In the genomic region with DNA sequence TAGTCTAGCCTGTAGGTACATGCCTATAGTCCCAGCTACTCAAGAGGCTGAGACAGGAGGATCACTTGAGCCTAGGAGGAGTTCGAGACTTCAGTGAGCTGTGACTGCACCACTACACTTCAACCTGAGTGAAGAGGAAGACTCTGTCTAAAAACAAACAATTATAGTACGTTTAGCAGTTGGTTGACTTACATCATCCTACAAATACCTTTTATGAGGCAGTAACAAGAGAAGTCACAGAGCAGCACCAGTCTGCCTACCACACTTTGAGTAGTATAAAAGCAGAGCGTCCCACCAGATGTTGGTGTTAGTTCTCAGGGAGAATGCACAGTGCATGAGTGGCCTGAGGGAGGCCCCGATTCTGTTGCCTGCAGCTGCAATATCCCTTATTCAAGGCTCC, we compare ENCODE assay signal across 30 cellular contexts. TPM values are rescaled to one million over a fixed set of nuclear protein-coding genes. Genes with fewer than 3 reads are reported as not detected.
DNase-seq lines count a peak whose midpoint lies in the region; ATAC-seq and TF ChIP-seq lines count a peak whose summit lies in the region.
"Had no signal": no experiment of that assay in that cellular context is flagged by ENCODE, and none has a peak within 500 bp of the region (broad histone marks: within the 10 kb centered on the region; RNA-seq: fewer than 3 reads in every experiment).

No MANE protein-coding gene starts in this region.

- no peaks in the 10 kb centered on the region for H3K27me3 Mint-ChIP-seq in CD4-positive, alpha-beta T cell
- no peaks in the 10 kb centered on the region for H3K27me3 Mint-ChIP-seq in GM23338 (ENCODE audit: insufficient read depth, low read depth, poor library complexity)
- H3K27me3 Mint-ChIP-seq: activated CD4-positive, alpha-beta memory T cell treated with anti-CD3 and anti-CD28 coated beads for 36 hours; activated naive CD4-positive, alpha-beta T cell treated with anti-CD3 and anti-CD28 coated beads, Interleukin-2, amount 50 U/mL, for 24 hours; effector memory CD8-positive, alpha-beta T cell had no signal

- peaks cover 10% of the 10 kb centered on the region for H3K36me3 ChIP-seq in GM23338 (ENCODE audit: insufficient read depth)
- H3K36me3 ChIP-seq: ovary had no signal

- no peak overlapping the region for H3K27ac ChIP-seq in CD4-positive, alpha-beta T cell (ENCODE audit: low read depth, low read length)
- 0 out of 2 replicates have a peak overlapping the region, but pooled peaks have one; percentile 64 for H3K27ac ChIP-seq in GM23338 (ENCODE audit: low read depth)
- H3K27ac ChIP-seq: coronary artery, heart left ventricle, ovary, SJSA1, transverse colon had no signal

- no peak overlapping the region for H3K4me2 ChIP-seq in GM23338
- H3K4me2 ChIP-seq: smooth muscle cell had no signal

- no peaks in the 10 kb centered on the region for H3F3A ChIP-seq in GM23338 (replicated peaks; ENCODE audit: low read depth)

- no peaks in the 10 kb centered on the region for H3K27me3 ChIP-seq in CD4-positive, alpha-beta T cell (ENCODE audit: control insufficient read depth, insufficient read depth, low read length)
- H3K27me3 ChIP-seq in GM23338 (ENCODE audit: insufficient read depth), result no peaks in the 10 kb centered on the region
- H3K27me3 ChIP-seq: heart left ventricle, ovary, SJSA1, transverse colon had no signal

- H3K4me3 ChIP-seq in GM23338 (no peak overlapping the region), fibroblast of villous mesenchyme (ENCODE audit: low read depth, low read length) (no peak overlapping the region)
- H3K4me3 ChIP-seq: coronary artery, heart left ventricle, ovary, SJSA1, smooth muscle cell, transverse colon had no signal

- H4K20me1 ChIP-seq in GM23338 (replicated peaks; ENCODE audit: insufficient read depth), result peaks cover 40% of the 10 kb centered on the region

- peak overlapping the region; percentile 17 for H3K27ac Mint-ChIP-seq in CD4-positive, alpha-beta T cell
- H3K27ac Mint-ChIP-seq in GM23338, result no peak overlapping the region
- H3K27ac Mint-ChIP-seq: activated CD4-positive, alpha-beta memory T cell treated with anti-CD3 and anti-CD28 coated beads for 36 hours; activated naive CD4-positive, alpha-beta T cell treated with anti-CD3 and anti-CD28 coated beads, Interleukin-2, amount 50 U/mL, for 24 hours; activated T-helper 2 cell treated with anti-CD3 and anti-CD28 coated beads, Interferon-gamma antibody, Interleukin-2, Interleukin-4, amounts not matched to agents 10 μg/mL and 5 μg/mL and 100 μg/mL, durations not matched to agents 14 hours and 24 hours and 36 hours had no signal

- intact Hi-C loops in CD4-positive, alpha-beta T cell (cut with DNase I, micrococcal nuclease), result no loop called here

- peaks cover 65% of the 10 kb centered on the region for H3K36me3 Mint-ChIP-seq in CD4-positive, alpha-beta T cell (ENCODE audit: low read depth)
- H3K36me3 Mint-ChIP-seq in GM23338 (ENCODE audit: low read depth), result peaks cover 40% of the 10 kb centered on the region

- no peak for ATAC-seq in CD4-positive, alpha-beta T cell (ENCODE audit: poor library complexity)
- ATAC-seq in GM23338 (no peak), GM21367 (IDR thresholded peaks at IDR 0.05; ENCODE audit: unreplicated experiment) (no peak), GM21515 (IDR thresholded peaks at IDR 0.05; ENCODE audit: unreplicated experiment) (no peak)
- ATAC-seq: effector memory CD8-positive, alpha-beta T cell; HCT116 had no signal

- TF ChIP-seq CTCF in CD4-positive, alpha-beta T cell (IDR thresholded peaks at IDR 0.05), result no peak
- no peak for TF ChIP-seq CTCF in GM23338 (conservative IDR thresholded peaks at IDR 0.05; ENCODE audit: low read depth in 2 of 2)
- TF ChIP-seq CTCF in fibroblast of villous mesenchyme (IDR thresholded peaks at IDR 0.05; ENCODE audit: insufficient read depth, low read depth, low read length), result no peak

- POLR2A ChIA-PET in CD4-positive, alpha-beta T cell (lab: Charles Lee), result interaction anchor here (1.4 kb wide), 1 partner anchor 17 kb away, joined by 3 read pairs; the partner anchor contains the start of gene ZFR

- H3K79me2 ChIP-seq in GM23338 (replicated peaks; ENCODE audit: insufficient read depth), result peaks cover 100% of the 10 kb centered on the region

- H3K4me1 ChIP-seq in GM23338 (ENCODE audit: insufficient read depth), result peaks cover 10% of the 10 kb centered on the region; the same call in 1 of the 2 replicates
- H3K4me1 ChIP-seq: Caco-2, SJSA1 had no signal

- peaks cover 73% of the 10 kb centered on the region for H3K4me1 Mint-ChIP-seq in CD4-positive, alpha-beta T cell (ENCODE audit: low read depth)
- H3K4me1 Mint-ChIP-seq in GM23338, result peaks cover 5% of the 10 kb centered on the region; the same call in 2 of the 3 replicates

- no peak overlapping the region for H2AFZ ChIP-seq in GM23338

- H3K9me3 ChIP-seq in CD4-positive, alpha-beta T cell (ENCODE audit: control insufficient read depth, low read length), result peaks cover 6% of the 10 kb centered on the region
- H3K9me3 ChIP-seq: SJSA1 had no signal

- peaks cover 2% of the 10 kb centered on the region for H3K9me3 Mint-ChIP-seq in CD4-positive, alpha-beta T cell
- peaks cover 21% of the 10 kb centered on the region for H3K9me3 Mint-ChIP-seq in GM23338
- H3K9me3 Mint-ChIP-seq: activated naive CD4-positive, alpha-beta T cell treated with anti-CD3 and anti-CD28 coated beads, Interleukin-2, amount 50 U/mL, for 24 hours; effector memory CD8-positive, alpha-beta T cell had no signal

- H3K9me2 ChIP-seq in GM23338 (ENCODE audit: insufficient read depth), result no peaks in the 10 kb centered on the region

- CTCF ChIA-PET in CD4-positive, alpha-beta T cell (lab: Charles Lee), result no interaction called here

- DNase-seq in CD4-positive, alpha-beta T cell, result no peak
- no peak for DNase-seq in GM23338 (ENCODE audit: low spot score)
- peak; percentile 46 for DNase-seq in NCI-H2171 (lab: John Stamatoyannopoulos, UW)
- peak; percentile 55 for DNase-seq in fibroblast of villous mesenchyme (ENCODE audit: low read depth)
- DNase-seq in stimulated activated CD4-positive, alpha-beta T cell treated with anti-CD3 and anti-CD28 coated beads, Interleukin-4, amount 100 ng/mL, for 24 hours, result no peak
- no peak for DNase-seq in amniotic stem cell (lab: John Stamatoyannopoulos, UW)
- DNase-seq: activated CD4-positive, alpha-beta memory T cell treated with anti-CD3 and anti-CD28 coated beads for 36 hours; activated CD4-positive, CD25-positive, alpha-beta regulatory T cell treated with anti-CD3 and anti-CD28 coated beads, Interleukin-2, amount 50 U/mL, for 72 hours; activated CD8-positive, alpha-beta memory T cell treated with anti-CD3 and anti-CD28 coated beads, Interleukin-2, amount 50 U/mL, for 48 hours; anterior cingulate cortex; Caco-2; effector memory CD8-positive, alpha-beta T cell; erythroblast; heart left ventricle; kidney glomerular epithelial cell; NCI-H1105; NCI-H2227 treated with DMSO at 0.1 percent for 48 hours; ovary; retina; RPMI8226; stimulated activated CD4-positive, alpha-beta T cell treated with anti-CD3 and anti-CD28 coated beads, Interleukin-1b, Interleukin-23, amount 100 ng/mL, for 48 hours; transverse colon had no signal

- no peak overlapping the region for H3K4me3 Mint-ChIP-seq in CD4-positive, alpha-beta T cell
- no peak overlapping the region for H3K4me3 Mint-ChIP-seq in GM23338
- H3K4me3 Mint-ChIP-seq: activated CD4-positive, alpha-beta memory T cell treated with anti-CD3 and anti-CD28 coated beads for 36 hours; activated naive CD4-positive, alpha-beta T cell treated with anti-CD3 and anti-CD28 coated beads, Interleukin-2, amount 50 U/mL, for 24 hours; effector memory CD8-positive, alpha-beta T cell had no signal

TF ChIP-seq in GM23338, 12 proteins besides CTCF, POLR2A, EP300 and RAD21 (continues in another document):
- TF ChIP-seq ZNF114 (CRISPR knock-in tag; IDR thresholded peaks at IDR 0.05) (no peak), ETS1 (IDR thresholded peaks at IDR 0.05) (no peak), EZH2phosphoT487 (IDR thresholded peaks at IDR 0.05; ENCODE audit: unreplicated experiment) (no peak), NANOG (IDR thresholded peaks at IDR 0.05; ENCODE audit: borderline replicate concordance) (no peak), STAT1 (IDR thresholded peaks at IDR 0.05; ENCODE audit: unreplicated experiment) (no peak)
- TF ChIP-seq, protein P1, sequence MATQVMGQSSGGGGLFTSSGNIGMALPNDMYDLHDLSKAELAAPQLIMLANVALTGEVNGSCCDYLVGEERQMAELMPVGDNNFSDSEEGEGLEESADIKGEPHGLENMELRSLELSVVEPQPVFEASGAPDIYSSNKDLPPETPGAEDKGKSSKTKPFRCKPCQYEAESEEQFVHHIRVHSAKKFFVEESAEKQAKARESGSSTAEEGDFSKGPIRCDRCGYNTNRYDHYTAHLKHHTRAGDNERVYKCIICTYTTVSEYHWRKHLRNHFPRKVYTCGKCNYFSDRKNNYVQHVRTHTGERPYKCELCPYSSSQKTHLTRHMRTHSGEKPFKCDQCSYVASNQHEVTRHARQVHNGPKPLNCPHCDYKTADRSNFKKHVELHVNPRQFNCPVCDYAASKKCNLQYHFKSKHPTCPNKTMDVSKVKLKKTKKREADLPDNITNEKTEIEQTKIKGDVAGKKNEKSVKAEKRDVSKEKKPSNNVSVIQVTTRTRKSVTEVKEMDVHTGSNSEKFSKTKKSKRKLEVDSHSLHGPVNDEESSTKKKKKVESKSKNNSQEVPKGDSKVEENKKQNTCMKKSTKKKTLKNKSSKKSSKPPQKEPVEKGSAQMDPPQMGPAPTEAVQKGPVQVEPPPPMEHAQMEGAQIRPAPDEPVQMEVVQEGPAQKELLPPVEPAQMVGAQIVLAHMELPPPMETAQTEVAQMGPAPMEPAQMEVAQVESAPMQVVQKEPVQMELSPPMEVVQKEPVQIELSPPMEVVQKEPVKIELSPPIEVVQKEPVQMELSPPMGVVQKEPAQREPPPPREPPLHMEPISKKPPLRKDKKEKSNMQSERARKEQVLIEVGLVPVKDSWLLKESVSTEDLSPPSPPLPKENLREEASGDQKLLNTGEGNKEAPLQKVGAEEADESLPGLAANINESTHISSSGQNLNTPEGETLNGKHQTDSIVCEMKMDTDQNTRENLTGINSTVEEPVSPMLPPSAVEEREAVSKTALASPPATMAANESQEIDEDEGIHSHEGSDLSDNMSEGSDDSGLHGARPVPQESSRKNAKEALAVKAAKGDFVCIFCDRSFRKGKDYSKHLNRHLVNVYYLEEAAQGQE (IDR thresholded peaks at IDR 0.05; ENCODE audit: unreplicated experiment), result no peak

RNA-seq across cellular contexts. Expression of gene ZFR, which starts 16.1 kb away (rescaled TPM):
- total RNA-seq in CD4-positive, alpha-beta T cell, result 10 to 100 TPM; 58.8 to 61.0 TPM
- total RNA-seq in GM23338 (2014; rRNA removed; shearing (Covaris generic)), result 103 and 107 TPM in 2 replicates
- polyA plus RNA-seq in GM23338 (2016; fragmentation: Nextera tagmentation; extraction: Ambion mirVana), result 79.2 and 92.4 TPM in 2 replicates
- total RNA-seq in fibroblast of villous mesenchyme, result 73.4 and 122 TPM in 2 replicates

Comparison
In these comparisons a context has a peak if more than half of its experiments do, and no peak if none do; other contexts are left out.
1. DNase-seq: peak in NCI-H2171 (single experiment) and fibroblast of villous mesenchyme (single experiment); none in CD4-positive, alpha-beta T cell (0 of 10), GM23338 (single experiment), stimulated activated CD4-positive, alpha-beta T cell treated with anti-CD3 and anti-CD28 coated beads, Interleukin-4, amount 100 ng/mL, for 24 hours (single experiment) and amniotic stem cell (single experiment).